In the genomic region with DNA sequence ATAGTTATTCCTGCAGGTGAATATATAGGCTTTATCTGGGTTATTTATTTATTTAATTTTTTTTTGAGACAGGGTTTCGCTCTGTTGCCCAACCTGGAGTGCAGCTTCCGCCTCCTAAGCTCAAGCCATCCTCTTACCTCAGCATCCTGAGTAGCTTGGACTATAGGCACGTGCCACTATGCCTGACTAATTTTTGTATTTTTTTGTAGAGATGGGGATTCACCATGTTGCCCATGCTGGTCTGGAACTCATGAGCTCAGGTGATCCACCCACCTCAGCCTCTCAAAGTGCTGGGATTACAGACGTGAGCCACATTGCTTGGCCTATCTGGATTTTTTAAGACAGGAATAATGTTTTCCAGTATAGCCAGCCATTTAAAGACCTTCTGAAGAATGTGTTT, we compare ENCODE assay signal across 1 cellular context.
TF ChIP-seq lines count a peak whose summit lies in the region.

No MANE protein-coding gene starts in this region.

TF ChIP-seq in HepG2, 621 proteins besides CTCF, POLR2A, EP300 and RAD21:
- TF ChIP-seq, protein P1, sequence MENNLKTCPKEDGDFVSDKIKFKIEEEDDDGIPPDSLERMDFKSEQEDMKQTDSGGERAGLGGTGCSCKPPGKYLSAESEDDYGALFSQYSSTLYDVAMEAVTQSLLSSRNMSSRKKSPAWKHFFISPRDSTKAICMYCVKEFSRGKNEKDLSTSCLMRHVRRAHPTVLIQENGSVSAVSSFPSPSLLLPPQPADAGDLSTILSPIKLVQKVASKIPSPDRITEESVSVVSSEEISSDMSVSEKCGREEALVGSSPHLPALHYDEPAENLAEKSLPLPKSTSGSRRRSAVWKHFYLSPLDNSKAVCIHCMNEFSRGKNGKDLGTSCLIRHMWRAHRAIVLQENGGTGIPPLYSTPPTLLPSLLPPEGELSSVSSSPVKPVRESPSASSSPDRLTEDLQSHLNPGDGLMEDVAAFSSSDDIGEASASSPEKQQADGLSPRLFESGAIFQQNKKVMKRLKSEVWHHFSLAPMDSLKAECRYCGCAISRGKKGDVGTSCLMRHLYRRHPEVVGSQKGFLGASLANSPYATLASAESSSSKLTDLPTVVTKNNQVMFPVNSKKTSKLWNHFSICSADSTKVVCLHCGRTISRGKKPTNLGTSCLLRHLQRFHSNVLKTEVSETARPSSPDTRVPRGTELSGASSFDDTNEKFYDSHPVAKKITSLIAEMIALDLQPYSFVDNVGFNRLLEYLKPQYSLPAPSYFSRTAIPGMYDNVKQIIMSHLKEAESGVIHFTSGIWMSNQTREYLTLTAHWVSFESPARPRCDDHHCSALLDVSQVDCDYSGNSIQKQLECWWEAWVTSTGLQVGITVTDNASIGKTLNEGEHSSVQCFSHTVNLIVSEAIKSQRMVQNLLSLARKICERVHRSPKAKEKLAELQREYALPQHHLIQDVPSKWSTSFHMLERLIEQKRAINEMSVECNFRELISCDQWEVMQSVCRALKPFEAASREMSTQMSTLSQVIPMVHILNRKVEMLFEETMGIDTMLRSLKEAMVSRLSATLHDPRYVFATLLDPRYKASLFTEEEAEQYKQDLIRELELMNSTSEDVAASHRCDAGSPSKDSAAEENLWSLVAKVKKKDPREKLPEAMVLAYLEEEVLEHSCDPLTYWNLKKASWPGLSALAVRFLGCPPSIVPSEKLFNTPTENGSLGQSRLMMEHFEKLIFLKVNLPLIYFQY (CRISPR knock-in tag; IDR thresholded peaks at IDR 0.05; ENCODE audit: borderline replicate concordance), result no peak
- TF ChIP-seq ZNF563 (CRISPR knock-in tag; IDR thresholded peaks at IDR 0.05) (no peak), TBL1XR1 (IDR thresholded peaks at IDR 0.05; ENCODE audit: borderline replicate concordance, low read length, partially characterized antibody) (no peak), ZSCAN30 (CRISPR knock-in tag; IDR thresholded peaks at IDR 0.05) (no peak), XRCC5 (optimal IDR thresholded peaks at IDR 0.05; ENCODE audit: low read length) (no peak), RFXANK (CRISPR knock-in tag; IDR thresholded peaks at IDR 0.05) (no peak), DR1 (CRISPR knock-in tag; IDR thresholded peaks at IDR 0.05) (no peak), SP140L (CRISPR knock-in tag; IDR thresholded peaks at IDR 0.05; ENCODE audit: borderline replicate concordance) (no peak), ZNF747 (CRISPR knock-in tag; IDR thresholded peaks at IDR 0.05; ENCODE audit: borderline replicate concordance) (no peak), RXRA (CRISPR knock-in tag; IDR thresholded peaks at IDR 0.05) (no peak), ZNF501 (CRISPR knock-in tag; IDR thresholded peaks at IDR 0.05) (no peak)
- TF ChIP-seq, protein P2, sequence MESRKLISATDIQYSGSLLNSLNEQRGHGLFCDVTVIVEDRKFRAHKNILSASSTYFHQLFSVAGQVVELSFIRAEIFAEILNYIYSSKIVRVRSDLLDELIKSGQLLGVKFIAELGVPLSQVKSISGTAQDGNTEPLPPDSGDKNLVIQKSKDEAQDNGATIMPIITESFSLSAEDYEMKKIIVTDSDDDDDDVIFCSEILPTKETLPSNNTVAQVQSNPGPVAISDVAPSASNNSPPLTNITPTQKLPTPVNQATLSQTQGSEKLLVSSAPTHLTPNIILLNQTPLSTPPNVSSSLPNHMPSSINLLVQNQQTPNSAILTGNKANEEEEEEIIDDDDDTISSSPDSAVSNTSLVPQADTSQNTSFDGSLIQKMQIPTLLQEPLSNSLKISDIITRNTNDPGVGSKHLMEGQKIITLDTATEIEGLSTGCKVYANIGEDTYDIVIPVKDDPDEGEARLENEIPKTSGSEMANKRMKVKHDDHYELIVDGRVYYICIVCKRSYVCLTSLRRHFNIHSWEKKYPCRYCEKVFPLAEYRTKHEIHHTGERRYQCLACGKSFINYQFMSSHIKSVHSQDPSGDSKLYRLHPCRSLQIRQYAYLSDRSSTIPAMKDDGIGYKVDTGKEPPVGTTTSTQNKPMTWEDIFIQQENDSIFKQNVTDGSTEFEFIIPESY (CRISPR knock-in tag; IDR thresholded peaks at IDR 0.05), result no peak
- TF ChIP-seq, protein P3, sequence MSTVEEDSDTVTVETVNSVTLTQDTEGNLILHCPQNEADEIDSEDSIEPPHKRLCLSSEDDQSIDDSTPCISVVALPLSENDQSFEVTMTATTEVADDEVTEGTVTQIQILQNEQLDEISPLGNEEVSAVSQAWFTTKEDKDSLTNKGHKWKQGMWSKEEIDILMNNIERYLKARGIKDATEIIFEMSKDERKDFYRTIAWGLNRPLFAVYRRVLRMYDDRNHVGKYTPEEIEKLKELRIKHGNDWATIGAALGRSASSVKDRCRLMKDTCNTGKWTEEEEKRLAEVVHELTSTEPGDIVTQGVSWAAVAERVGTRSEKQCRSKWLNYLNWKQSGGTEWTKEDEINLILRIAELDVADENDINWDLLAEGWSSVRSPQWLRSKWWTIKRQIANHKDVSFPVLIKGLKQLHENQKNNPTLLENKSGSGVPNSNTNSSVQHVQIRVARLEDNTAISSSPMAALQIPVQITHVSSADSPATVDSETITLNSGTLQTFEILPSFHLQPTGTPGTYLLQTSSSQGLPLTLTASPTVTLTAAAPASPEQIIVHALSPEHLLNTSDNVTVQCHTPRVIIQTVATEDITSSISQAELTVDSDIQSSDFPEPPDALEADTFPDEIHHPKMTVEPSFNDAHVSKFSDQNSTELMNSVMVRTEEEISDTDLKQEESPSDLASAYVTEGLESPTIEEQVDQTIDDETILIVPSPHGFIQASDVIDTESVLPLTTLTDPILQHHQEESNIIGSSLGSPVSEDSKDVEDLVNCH (CRISPR knock-in tag; IDR thresholded peaks at IDR 0.05), result no peak
- TF ChIP-seq, protein P4, sequence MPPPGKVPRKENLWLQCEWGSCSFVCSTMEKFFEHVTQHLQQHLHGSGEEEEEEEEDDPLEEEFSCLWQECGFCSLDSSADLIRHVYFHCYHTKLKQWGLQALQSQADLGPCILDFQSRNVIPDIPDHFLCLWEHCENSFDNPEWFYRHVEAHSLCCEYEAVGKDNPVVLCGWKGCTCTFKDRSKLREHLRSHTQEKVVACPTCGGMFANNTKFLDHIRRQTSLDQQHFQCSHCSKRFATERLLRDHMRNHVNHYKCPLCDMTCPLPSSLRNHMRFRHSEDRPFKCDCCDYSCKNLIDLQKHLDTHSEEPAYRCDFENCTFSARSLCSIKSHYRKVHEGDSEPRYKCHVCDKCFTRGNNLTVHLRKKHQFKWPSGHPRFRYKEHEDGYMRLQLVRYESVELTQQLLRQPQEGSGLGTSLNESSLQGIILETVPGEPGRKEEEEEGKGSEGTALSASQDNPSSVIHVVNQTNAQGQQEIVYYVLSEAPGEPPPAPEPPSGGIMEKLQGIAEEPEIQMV (CRISPR knock-in tag; IDR thresholded peaks at IDR 0.05; ENCODE audit: low read depth), result no peak
